ENCODE assay signal across 17 cellular contexts in the genomic region with DNA sequence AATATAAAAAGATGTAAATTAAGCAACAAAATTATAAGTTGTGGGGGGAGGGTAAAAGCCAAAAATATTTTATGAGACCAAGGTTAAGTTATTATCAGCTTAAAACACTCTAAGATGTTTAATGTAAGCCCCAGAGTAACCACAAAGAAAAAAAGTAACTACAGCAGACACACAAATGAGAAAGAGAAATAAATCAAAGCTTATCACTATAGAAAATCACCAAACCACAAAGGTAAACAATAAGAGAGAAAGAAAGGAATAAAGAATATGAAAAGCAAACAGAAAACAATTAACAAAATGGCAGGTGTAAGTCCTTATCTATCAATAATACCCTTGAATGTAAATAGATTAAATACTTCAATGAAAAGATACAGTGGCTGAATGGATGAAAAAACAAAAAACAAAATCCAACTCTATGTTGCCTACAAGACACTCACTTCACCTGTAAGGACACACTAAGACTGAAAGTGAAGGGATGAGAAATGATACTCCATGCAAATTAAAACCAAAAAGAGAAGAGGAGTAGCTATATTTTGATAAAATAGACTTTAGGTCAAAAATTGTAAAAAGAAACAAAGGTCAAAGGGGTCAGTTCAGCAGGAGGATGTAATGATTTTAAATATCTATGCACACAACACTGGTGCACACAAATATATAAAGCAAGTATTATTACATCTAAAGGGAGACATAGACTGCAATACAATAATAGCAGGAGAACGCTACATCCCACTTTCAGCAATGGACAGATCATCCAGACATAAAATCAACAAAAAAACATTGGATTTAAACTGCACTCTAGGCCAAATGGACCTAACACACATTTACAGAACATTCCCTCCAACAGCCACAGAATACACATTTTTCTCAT.
DNase-seq lines count a peak whose midpoint lies in the region; ATAC-seq lines count a peak whose summit lies in the region.
"Had no signal": no experiment of that assay in that cellular context is flagged by ENCODE, and none has a peak within 500 bp of the region (broad histone marks: within the 10 kb centered on the region; RNA-seq: fewer than 3 reads in every experiment).

No MANE protein-coding gene starts in this region.

- no peaks in the 10 kb centered on the region for H3K36me3 ChIP-seq in mesendoderm (ENCODE audit: control insufficient read depth, insufficient read depth, low read length)

- ATAC-seq in GM21723 (IDR thresholded peaks at IDR 0.05; ENCODE audit: unreplicated experiment) (peak; percentile 73), naive B cell (ENCODE audit: low read depth in 2 of 2) (no peak)
- ATAC-seq: GM23338, mucosa of descending colon, pancreas had no signal

- no peak overlapping the region for H3K4me2 ChIP-seq in mesendoderm (ENCODE audit: low read length)
- H3K4me2 ChIP-seq: GM23338, smooth muscle cell had no signal

- no peaks in the 10 kb centered on the region for H3K79me2 ChIP-seq in mesendoderm (ENCODE audit: control insufficient read depth, insufficient read depth, low read length)

- H3K4ac ChIP-seq in mesendoderm (ENCODE audit: low read depth, low read length) = no peak overlapping the region

- H3K4me1 Mint-ChIP-seq in naive B cell = peaks cover 10 to 16% (median 11%) of the 10 kb centered on the region in 3 donors
- H3K4me1 Mint-ChIP-seq: GM23338 had no signal

- H3K27me3 Mint-ChIP-seq in naive B cell = no peaks in the 10 kb centered on the region
- H3K27me3 Mint-ChIP-seq: activated naive CD8-positive, alpha-beta T cell treated with anti-CD3 and anti-CD28 coated beads, Interleukin-2, amount 10 ng/mL, durations not matched to agents 7 days and 5 days had no signal

- DNase-seq in NCI-H1105 treated with DMSO at 0.1 percent for 48 hours (lab: John Stamatoyannopoulos, UW) (peak; percentile 58), NCI-H1105 (lab: John Stamatoyannopoulos, UW) (no peak), NCI-H69 (lab: John Stamatoyannopoulos, UW) (peak; percentile 35), naive B cell (no peak), activated gamma-delta T cell (lab: John Stamatoyannopoulos, UW) (no peak), mesenteric fat pad (ENCODE audit: low spot score) (no peak), mesendoderm (no peak)
- DNase-seq: 8988T; activated naive CD8-positive, alpha-beta T cell treated with anti-CD3 and anti-CD28 coated beads, Interleukin-2, amount 10 ng/mL, durations not matched to agents 7 days and 5 days; cerebellar nuclear complex; islet precursor cell; mucosa of descending colon; NCI-H2107; pancreas had no signal

- no peak overlapping the region for H4K5ac ChIP-seq in mesendoderm (ENCODE audit: low read length)

- no peak overlapping the region for H2BK5ac ChIP-seq in mesendoderm (ENCODE audit: low read length)

- H2BK120ac ChIP-seq in mesendoderm (ENCODE audit: low read depth, low read length) = no peak overlapping the region

- no peak overlapping the region for H3K23ac ChIP-seq in mesendoderm (ENCODE audit: low read length)

- H3K79me1 ChIP-seq in mesendoderm (ENCODE audit: low read length) = no peaks in the 10 kb centered on the region

- no peaks in the 10 kb centered on the region for H3K4me1 ChIP-seq in mesendoderm (ENCODE audit: control insufficient read depth, low read depth, low read length)
- H3K4me1 ChIP-seq: pancreas had no signal

- no peaks in the 10 kb centered on the region for H3K9me3 Mint-ChIP-seq in naive B cell
- H3K9me3 Mint-ChIP-seq: GM23338 had no signal

- no peak overlapping the region for H2AK5ac ChIP-seq in mesendoderm (ENCODE audit: low read length)

- no peak overlapping the region for H3K4me3 ChIP-seq in mesendoderm (ENCODE audit: low read length)
- H3K4me3 ChIP-seq: GM23338, mucosa of descending colon, pancreas, smooth muscle cell had no signal

- H3K36me3 Mint-ChIP-seq in naive B cell = peaks cover 18 to 22% of the 10 kb centered on the region in 2 donors

- H3K27ac ChIP-seq in mesendoderm (ENCODE audit: low read depth, low read length) = no peak overlapping the region
- H3K27ac ChIP-seq: pancreas had no signal

- no peak overlapping the region for H3K18ac ChIP-seq in mesendoderm (ENCODE audit: low read length)

- no peak overlapping the region for H3K56ac ChIP-seq in mesendoderm (ENCODE audit: low read length)

- no peak overlapping the region for H2BK15ac ChIP-seq in mesendoderm (replicated peaks; ENCODE audit: low read depth)

- no peak overlapping the region for H3K9ac ChIP-seq in mesendoderm (ENCODE audit: low read length)

- H3K4me3 Mint-ChIP-seq in naive B cell = peak overlapping the region in 1 of 8 donors; percentile 22
- H3K4me3 Mint-ChIP-seq: activated naive CD8-positive, alpha-beta T cell treated with anti-CD3 and anti-CD28 coated beads, Interleukin-2, amount 10 ng/mL, durations not matched to agents 7 days and 5 days; GM23338 had no signal

- no CpG with 5 or more reads among the region's 1 CpG for WGBS in mesendoderm (ENCODE audit: extremely low coverage, insufficient coverage, low lambda C conversion rate)

- H3K27ac Mint-ChIP-seq in naive B cell = peak overlapping the region in 4 of 6 donors; percentile 16 to 79 (median 30)
- H3K27ac Mint-ChIP-seq: activated naive CD8-positive, alpha-beta T cell treated with anti-CD3 and anti-CD28 coated beads, Interleukin-2, amount 10 ng/mL, durations not matched to agents 7 days and 5 days; GM23338 had no signal

- H3K27me3 ChIP-seq in mesendoderm (ENCODE audit: insufficient read depth, low read length, poor library complexity) = no peaks in the 10 kb centered on the region
- H3K27me3 ChIP-seq: pancreas had no signal

- no peak overlapping the region for H4K8ac ChIP-seq in mesendoderm (ENCODE audit: low read depth, low read length)

Comparison
In these comparisons a context has a peak if more than half of its experiments do, and no peak if none do; other contexts are left out.
1. DNase-seq: peak in NCI-H1105 treated with DMSO at 0.1 percent for 48 hours (single experiment) and NCI-H69 (single experiment); none in NCI-H1105 (single experiment), naive B cell (single experiment), activated gamma-delta T cell (single experiment), mesenteric fat pad (single experiment) and mesendoderm (single experiment).